8 cellular contexts compared by ENCODE assay signal in genomic region chr17:36486204-36487194, GRCh38. TPM values are rescaled to one million over a fixed set of nuclear protein-coding genes. Genes with fewer than 3 reads are reported as not detected.
A peak's percentile ranks its signal among the peaks of the same experiment; 100 is the strongest.
DNase-seq lines count a peak whose midpoint lies in the region; ATAC-seq, FAIRE-seq and TF ChIP-seq lines count a peak whose summit lies in the region.

Gene ZNHIT3 (plus strand): TSS chr17:36486681. CDS start chr17:36486700, 19 bp downstream.

- H3K36me3 ChIP-seq in H1 (ENCODE audit: control insufficient read depth in 2 of 4, insufficient read depth in 4 of 4, low read length in 3 of 4) (0 out of 8 replicates have a peak, but pooled peaks cover 0 to 3% (median 0%) of the 10 kb centered on the region in 4 experiments), mesenchymal stem cell (ENCODE audit: control insufficient read depth in 1 of 2, insufficient read depth in 2 of 2, low read depth in 1 of 2, low read length in 2 of 2) (peaks cover 0 to 14% of the 10 kb centered on the region in 2 experiments)

- no peak for TF ChIP-seq RAD21 in H1 (IDR thresholded peaks at IDR 0.05 in 1 of 2, conservative IDR thresholded peaks at IDR 0.05 in 1 of 2; ENCODE audit: low read depth in 2 of 2, low read length in 2 of 2)

- POLR2A ChIA-PET in H1 (lab: Charles Lee; ENCODE audit: partially characterized antibody) = interaction anchor here (1.1 to 3.2 kb wide), 7 partner anchors 8 to 48 kb away, joined by 3 to 19 read pairs (median 5); partner anchors contain the start of genes MYO19 and PIGW

- H3K14ac ChIP-seq in H1 (ENCODE audit: insufficient read length) (no peak within 1 kb of the TSS), mesenchymal stem cell (ENCODE audit: low read length in 2 of 2) (no peak within 1 kb of the TSS)

- no peak for FAIRE-seq in HTR-8/SVneo (lab: Jason Lieb, UNC)
- no peak for FAIRE-seq in H1 (lab: Jason Lieb, UNC)

- H4K8ac ChIP-seq in H1 (ENCODE audit: extremely low read depth, insufficient read depth, low read length) (peak within 1 kb of the TSS; percentile 76), mesenchymal stem cell (ENCODE audit: low read length) (peak within 1 kb of the TSS; percentile 97)

- H3K27ac ChIP-seq in H1 (ENCODE audit: low read depth, low read length) (peak within 1 kb of the TSS; percentile 53), mesenchymal stem cell (ENCODE audit: low read length, poor library complexity, severe bottlenecking) (no peak within 1 kb of the TSS)

- peaks cover 7% of the 10 kb centered on the region for H3K23me2 ChIP-seq in H1 (ENCODE audit: low read depth, low read length)

- H2BK12ac ChIP-seq in H1 (ENCODE audit: low read depth, low read length) (no peak within 1 kb of the TSS), mesenchymal stem cell (ENCODE audit: low read length in 2 of 2) (no peak within 1 kb of the TSS)

- no peak within 1 kb of the TSS for H3K23ac ChIP-seq in H1 (ENCODE audit: insufficient read length)
- peak within 1 kb of the TSS in 1 of 2 experiments; percentile 85 for H3K23ac ChIP-seq in mesenchymal stem cell (ENCODE audit: low read length in 2 of 2)

- H2BK5ac ChIP-seq in H1 (ENCODE audit: low read depth, low read length) = peak within 1 kb of the TSS; percentile 60
- no peak within 1 kb of the TSS for H2BK5ac ChIP-seq in mesenchymal stem cell (ENCODE audit: low read depth, low read length, poor library complexity, severe bottlenecking)

- H3K56ac ChIP-seq in H1 (replicated peaks; ENCODE audit: insufficient read length, low read depth, low read length) = peak within 1 kb of the TSS; percentile 54

- no peaks in the 10 kb centered on the region for H3K9me3 ChIP-seq in H1 (ENCODE audit: insufficient read depth in 2 of 2, low read depth in 1 of 2, low read length in 1 of 2)
- no peaks in the 10 kb centered on the region for H3K9me3 ChIP-seq in mesenchymal stem cell (ENCODE audit: control insufficient read depth, low read length)

- H2AFZ ChIP-seq in H1 (ENCODE audit: low read length) (peak within 1 kb of the TSS; percentile 95), mesenchymal stem cell (ENCODE audit: low read depth, low read length) (peak within 1 kb of the TSS; percentile 73)

- peak; percentile 85 for ATAC-seq in GM21381 (IDR thresholded peaks at IDR 0.05; ENCODE audit: unreplicated experiment)

- H3K4me2 ChIP-seq in H1 (ENCODE audit: insufficient read depth in 1 of 2, low read depth in 2 of 2, low read length in 2 of 2) (peak within 1 kb of the TSS; percentile 92 to 96), mesenchymal stem cell (ENCODE audit: low read length, poor library complexity, severe bottlenecking) (peak within 1 kb of the TSS; percentile 52)

- H3K18ac ChIP-seq in H1 (ENCODE audit: extremely low read depth, low read length) = peak within 1 kb of the TSS; percentile 80
- H3K18ac ChIP-seq in mesenchymal stem cell (ENCODE audit: low read depth in 1 of 2, low read length in 2 of 2) = peak within 1 kb of the TSS in 1 of 2 experiments; percentile 70

- peaks cover 0 to 42% of the 10 kb centered on the region in 2 experiments; a peak in 3 of 4 replicates for H3K79me2 ChIP-seq in H1 (ENCODE audit: control insufficient read depth in 1 of 2, insufficient read depth in 2 of 2, low read length in 2 of 2)

- TF ChIP-seq CTCF in H1 (IDR thresholded peaks at IDR 0.05; ENCODE audit: control extremely low read depth in 1 of 3, insufficient read depth in 1 of 3, low read depth in 1 of 3, low read length in 3 of 3) = no peak

- peaks cover 5% of the 10 kb centered on the region; the same call in 1 of the 2 replicates for H3K79me1 ChIP-seq in H1 (ENCODE audit: low read depth, low read length)
- H3K79me1 ChIP-seq in mesenchymal stem cell (replicated peaks; ENCODE audit: low read length, poor library complexity, severe bottlenecking) = peaks cover 8% of the 10 kb centered on the region

- peak within 1 kb of the TSS; percentile 47 for H3K4ac ChIP-seq in H1 (replicated peaks; ENCODE audit: insufficient read length, low read depth, low read length)
- peak within 1 kb of the TSS; percentile 30 to 53 for H3K4ac ChIP-seq in mesenchymal stem cell (ENCODE audit: low read depth in 1 of 2, low read length in 2 of 2)

- H4K20me1 ChIP-seq in H1 (replicated peaks in 1 of 2; ENCODE audit: control insufficient read depth in 1 of 2, insufficient read depth in 2 of 2, low read length in 2 of 2) = peaks cover 2 to 11% of the 10 kb centered on the region in 2 experiments

- no peak within 1 kb of the TSS; the same call in 1 of the 2 replicates for H2AK5ac ChIP-seq in H1 (ENCODE audit: low read depth, low read length)
- H2AK5ac ChIP-seq in mesenchymal stem cell (ENCODE audit: low read length, severe bottlenecking) = no peak within 1 kb of the TSS

- no peak within 1 kb of the TSS for H2BK120ac ChIP-seq in H1 (replicated peaks; ENCODE audit: low read depth, low read length)
- no peak within 1 kb of the TSS for H2BK120ac ChIP-seq in mesenchymal stem cell (ENCODE audit: low read depth, low read length)

- peaks cover 0 to 11% (median 9%) of the 10 kb centered on the region in 4 experiments; a peak in 5 of 7 replicates for H3K4me1 ChIP-seq in H1 (replicated peaks in 1 of 4; ENCODE audit: control insufficient read depth in 3 of 4, insufficient read depth in 4 of 4, low read length in 3 of 4)
- H3K4me1 ChIP-seq in mesenchymal stem cell (ENCODE audit: control insufficient read depth, insufficient read depth, low read depth, low read length) = peaks cover 22% of the 10 kb centered on the region

- H3K9ac ChIP-seq in H1 (replicated peaks in 1 of 4; ENCODE audit: extremely low read depth in 1 of 4, low read depth in 3 of 4, low read length in 3 of 4) (peak within 1 kb of the TSS; percentile 35 to 76 (median 74)), mesenchymal stem cell (ENCODE audit: low read length) (peak within 1 kb of the TSS; percentile 85)

- peak within 1 kb of the TSS; percentile 57 for H4K5ac ChIP-seq in H1 (ENCODE audit: insufficient read length, low read depth, low read length)

- H2BK15ac ChIP-seq in H1 (ENCODE audit: low read length) (peak within 1 kb of the TSS; percentile 61; the same call in 1 of the 2 replicates), mesenchymal stem cell (ENCODE audit: low read depth, poor library complexity, severe bottlenecking) (no peak within 1 kb of the TSS)

- 0 out of 3 replicates have a peak, but pooled peaks of 1 of the 2 experiments have one; percentile 45 for TF ChIP-seq EP300 in H1 (IDR thresholded peaks at IDR 0.05; ENCODE audit: borderline replicate concordance in 1 of 2, low read depth in 2 of 2, low read length in 2 of 2)

- peak in 1 of 2 experiments; percentile 84; a peak in 2 of 3 replicates for TF ChIP-seq POLR2A in H1 (IDR thresholded peaks at IDR 0.05; ENCODE audit: control extremely low read depth in 1 of 2, low read depth in 2 of 2, low read length in 2 of 2)

- 0 out of 2 replicates have a peak within 1 kb of the TSS, but pooled peaks have one; percentile 29 for H2BK20ac ChIP-seq in H1 (ENCODE audit: low read length)

- H3K4me3 ChIP-seq in H1 (ENCODE audit: extremely low read depth in 1 of 4, insufficient read depth in 2 of 4, low read depth in 3 of 4, low read length in 4 of 4) = peak within 1 kb of the TSS; percentile 73 to 88 (median 85)
- H3K4me3 ChIP-seq in mesenchymal stem cell (ENCODE audit: insufficient read depth in 1 of 2, low read depth in 1 of 2, low read length in 2 of 2) = peak within 1 kb of the TSS; percentile 81 to 93

- CTCF ChIA-PET in H1 (lab: Charles Lee; ENCODE audit: partially characterized antibody) = interaction anchor here (1.0 kb wide), 2 partner anchors 21 to 26 kb away, joined by 3 read pairs; no protein-coding TSS in a partner anchor

- WGBS in H1 (ENCODE audit: extremely low coverage in 1 of 2, insufficient coverage in 1 of 2, insufficient read length in 1 of 2, insufficient replicate concordance in 2 of 2, low coverage in 1 of 2, low lambda C conversion rate in 2 of 2, missing lambda C conversion rate in 1 of 2), 2 experiments = 2% methylated on average over 50 of the region's 73 CpGs; no CpG with 5 or more reads in 1 of the 2 experiments
- under 1% methylated on average over 71 of the region's 73 CpGs for WGBS in mesenchymal stem cell

- peak within 1 kb of the TSS; percentile 69 for H4K91ac ChIP-seq in H1 (replicated peaks; ENCODE audit: insufficient read length, low read length)
- H4K91ac ChIP-seq in mesenchymal stem cell (ENCODE audit: low read length) = no peak within 1 kb of the TSS

- peaks cover 15 to 31% (median 26%) of the 10 kb centered on the region in 4 experiments for H3K27me3 ChIP-seq in H1 (replicated peaks in 1 of 4; ENCODE audit: control insufficient read depth in 3 of 4, extremely low read depth in 1 of 4, insufficient read depth in 3 of 4, low read length in 3 of 4)
- peaks cover 13 to 14% of the 10 kb centered on the region in 2 experiments for H3K27me3 ChIP-seq in mesenchymal stem cell (ENCODE audit: control insufficient read depth in 1 of 2, insufficient read depth in 1 of 2, low read length in 2 of 2)

- DNase-seq in COLO829 (ENCODE audit: low spot score) = peak; percentile 98
- peak; percentile 98 for DNase-seq in HTR-8/SVneo (ENCODE audit: insufficient read length, low spot score)
- DNase-seq in NOMO-1 treated with DMSO at 0.1 percent for 48 hours (lab: John Stamatoyannopoulos, UW; ENCODE audit: unreplicated experiment) = peak; percentile 98
- DNase-seq in activated CD8-positive, alpha-beta memory T cell treated with anti-CD3 and anti-CD28 coated beads for 4 hours (ENCODE audit: low read depth in 2 of 2) = peak; percentile 78 to 85
- peak; percentile 71 to 89 for DNase-seq in H1 (ENCODE audit: low read depth in 1 of 2, low spot score in 2 of 2)
- peak; percentile 96 for DNase-seq in mesenchymal stem cell
- DNase-seq in stimulated activated CD8-positive, alpha-beta memory T cell treated with anti-CD3 and anti-CD28 coated beads, Interleukin-12 subunit alpha, Interleukin-12 subunit beta, amount 100 ng/mL, for 24 hours (ENCODE audit: extremely low read depth) = peak; percentile 72

TF ChIP-seq in H1, 55 proteins besides CTCF, POLR2A, EP300 and RAD21 (continues in another document):
- TF ChIP-seq SIN3A (conservative IDR thresholded peaks at IDR 0.05 in 1 of 2, IDR thresholded peaks at IDR 0.05 in 1 of 2; ENCODE audit: low read depth in 1 of 2, low read length in 2 of 2) (peak; percentile 17 to 60; a peak in 2 of 4 replicates), BCL11A (IDR thresholded peaks at IDR 0.05; ENCODE audit: low read depth in 2 of 2, low read length in 2 of 2) (no peak), EGR1 (IDR thresholded peaks at IDR 0.05; ENCODE audit: borderline replicate concordance, low read depth, low read length) (no peak), SRF (IDR thresholded peaks at IDR 0.05; ENCODE audit: low read depth, low read length) (peak; percentile 97)

RNA-seq across cellular contexts. Expression of gene ZNHIT3, which starts in this region (rescaled TPM):
- total RNA-seq in H1 (2021; fragmentation: NEBNext Ultra II Directional; extraction: Animal tissue kit (Norgen Biotek cat#: 25700)) = 59.1 and 60.8 TPM in 2 replicates
- polyA plus RNA-seq in H1 (2011; rRNA removed) = 95.1 and 147 TPM in 2 replicates
- 95.2 TPM for polyA plus RNA-seq in H1 (2011; cell fraction: cytosol; rRNA removed)
- polyA plus RNA-seq in H1 (2011; cell fraction: nucleus; rRNA removed) = 38.1 TPM
- 70.6 to 88.5 TPM (median 80.3 TPM) in 4 replicates for polyA plus RNA-seq in H1 (2012, experiment 1 of 2)
- polyA plus RNA-seq in H1 (2012, experiment 2 of 2) = 69.8 TPM
- polyA plus RNA-seq in H1 (2013, experiment 1 of 2) = 73.2 TPM
- polyA plus RNA-seq in H1 (2013, experiment 2 of 2) = 67.4 TPM
- polyA minus RNA-seq in H1 (2011; rRNA and poly(A)+ RNA removed) = 34.4 and 37.8 TPM in 2 replicates
- 18.0 TPM for polyA minus RNA-seq in H1 (2011; cell fraction: cytosol; rRNA and poly(A)+ RNA removed)
- polyA minus RNA-seq in H1 (2011; cell fraction: nucleus; rRNA and poly(A)+ RNA removed) = 19.0 TPM
- polyA plus RNA-seq in mesenchymal stem cell (2013, experiment 1 of 2) = 33.9 TPM
- polyA plus RNA-seq in mesenchymal stem cell (2013, experiment 2 of 2) = 34.6 TPM
